ENCODE assay signal across 8 cellular contexts in genomic region chr11:65382036-65382803, GRCh38. TPM values are rescaled to one million over a fixed set of nuclear protein-coding genes. Genes with fewer than 3 reads are reported as not detected.
DNase-seq lines count a peak whose midpoint lies in the region; ATAC-seq lines count a peak whose summit lies in the region.

TSS of gene SLC25A45 (minus strand) at chr11:65382646. CDS start at chr11:65381951, 695 bp downstream.

- H3K27ac ChIP-seq in epithelial cell of prostate (peak within 1 kb of the TSS; percentile 99), muscle layer of duodenum (ENCODE audit: low read length) (peak within 1 kb of the TSS; percentile 99)

- no peaks in the 10 kb centered on the region for H3K27me3 ChIP-seq in muscle layer of duodenum (ENCODE audit: low read depth, low read length)

- peak within 1 kb of the TSS; percentile 65 to 70 for H3K4me3 ChIP-seq in muscle layer of duodenum (ENCODE audit: low read depth in 1 of 2, low read length in 2 of 2)

- peak; percentile 90 for DNase-seq in DMS79 (lab: John Stamatoyannopoulos, UW)
- peak; percentile 96 for DNase-seq in OCI-M1 (lab: John Stamatoyannopoulos, UW)
- peak; percentile 86 for DNase-seq in activated T-cell treated with anti-CD3 and anti-CD28 coated beads for 1 hour (ENCODE audit: low read depth)
- peak; percentile 96 for DNase-seq in epithelial cell of prostate (ENCODE audit: low read depth, low spot score)
- DNase-seq in stimulated activated CD8-positive, alpha-beta memory T cell treated with anti-CD3 and anti-CD28 coated beads, Interleukin-7, amount 100 ng/mL, for 24 hours (ENCODE audit: low read depth), result peak; percentile 82

- no peaks in the 10 kb centered on the region for H3K36me3 Mint-ChIP-seq in IgD-negative memory B cell

- ATAC-seq in GM21619 (IDR thresholded peaks at IDR 0.05; ENCODE audit: unreplicated experiment), result peak; percentile 59

- peaks cover 12 to 15% of the 10 kb centered on the region in 2 donors for H3K4me1 ChIP-seq in muscle layer of duodenum (ENCODE audit: control insufficient read depth in 1 of 2, insufficient read depth in 2 of 2, low read length in 2 of 2)

- H3K9me3 ChIP-seq in muscle layer of duodenum (ENCODE audit: control insufficient read depth in 1 of 2, low read length in 2 of 2), result no peaks in the 10 kb centered on the region

- H3K27ac Mint-ChIP-seq in IgD-negative memory B cell, result peak within 1 kb of the TSS; percentile 86 to 99 (median 93)

- H3K9me3 Mint-ChIP-seq in IgD-negative memory B cell, result no peaks in the 10 kb centered on the region

- peak within 1 kb of the TSS; percentile 89 to 99 (median 92) for H3K4me3 Mint-ChIP-seq in IgD-negative memory B cell

- no peaks in the 10 kb centered on the region for H3K27me3 Mint-ChIP-seq in IgD-negative memory B cell

- H3K36me3 ChIP-seq in muscle layer of duodenum (ENCODE audit: control insufficient read depth in 1 of 2, insufficient read depth in 2 of 2, low read length in 2 of 2), result peaks cover 0 to 7% of the 10 kb centered on the region in 2 donors

- H3K4me1 Mint-ChIP-seq in IgD-negative memory B cell, result peaks cover 20 to 28% (median 28%) of the 10 kb centered on the region in 3 donors

RNA-seq across cellular contexts. Expression of gene SLC25A45, which starts in this region (rescaled TPM):
- 17.8 TPM for polyA plus RNA-seq in IgD-negative memory B cell

Comparison
In these comparisons a context has a peak if more than half of its experiments do, and no peak if none do; other contexts are left out.
1. Peak in every context shown above with its lines: DNase-seq, ATAC-seq, H3K4me3 ChIP-seq and H3K27ac ChIP-seq.